In the genomic region with DNA sequence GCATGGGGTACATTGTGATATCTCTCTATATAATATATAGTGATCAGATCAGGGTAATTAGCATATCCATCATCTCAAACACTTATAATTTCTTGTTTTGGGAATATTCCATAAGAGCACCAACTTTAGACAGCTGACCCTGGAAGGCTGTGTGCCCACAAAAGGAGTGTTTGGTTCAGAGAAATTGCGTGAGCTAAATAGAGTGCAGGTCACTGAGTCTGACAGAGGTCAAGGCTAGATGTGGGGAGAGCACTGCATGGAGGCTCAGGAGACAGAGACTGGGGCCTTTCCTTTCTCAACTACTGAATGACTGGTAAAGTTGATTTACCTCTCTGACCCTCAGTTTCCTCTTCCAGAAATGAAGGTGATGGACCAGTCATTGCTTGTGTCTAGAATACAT, we compare ENCODE assay signal across 1 cellular context.
TF ChIP-seq lines count a peak whose summit lies in the region.

No MANE protein-coding gene starts in this region.

TF ChIP-seq in HepG2, 621 proteins besides CTCF, POLR2A, EP300 and RAD21 (continued from another document and continues in another):
- TF ChIP-seq SETDB1 (CRISPR knock-in tag; IDR thresholded peaks at IDR 0.05; ENCODE audit: borderline replicate concordance) (no peak), TBX2 (CRISPR knock-in tag; IDR thresholded peaks at IDR 0.05; ENCODE audit: borderline replicate concordance) (no peak), ZBTB8A (CRISPR knock-in tag; IDR thresholded peaks at IDR 0.05; ENCODE audit: borderline replicate concordance, low read depth) (no peak), KDM5A (IDR thresholded peaks at IDR 0.05; ENCODE audit: borderline replicate concordance, low read length) (no peak), ZSCAN29 (CRISPR knock-in tag; conservative IDR thresholded peaks at IDR 0.05) (no peak), RXRA (CRISPR knock-in tag; IDR thresholded peaks at IDR 0.05) (peak; percentile 23; the same call in 1 of the 2 replicates), RFXANK (CRISPR knock-in tag; IDR thresholded peaks at IDR 0.05) (no peak), SOX5 (CRISPR knock-in tag; IDR thresholded peaks at IDR 0.05; ENCODE audit: borderline replicate concordance) (no peak; the same call in 1 of the 2 replicates), ZBTB3 (CRISPR knock-in tag; IDR thresholded peaks at IDR 0.05; ENCODE audit: borderline replicate concordance, low read depth) (no peak), ZNF281 (CRISPR knock-in tag; IDR thresholded peaks at IDR 0.05; ENCODE audit: borderline replicate concordance) (no peak), SIN3B (IDR thresholded peaks at IDR 0.05; ENCODE audit: low read length) (no peak), ZBTB37 (CRISPR knock-in tag; IDR thresholded peaks at IDR 0.05) (no peak), FOXA1 (IDR thresholded peaks at IDR 0.05) (no peak), FOXA1 (CRISPR knock-in tag; IDR thresholded peaks at IDR 0.05) (no peak), ZNF496 (CRISPR knock-in tag; IDR thresholded peaks at IDR 0.05; ENCODE audit: insufficient replicate concordance) (no peak), ISL2 (CRISPR knock-in tag; IDR thresholded peaks at IDR 0.05) (peak; percentile 45; the same call in 1 of the 2 replicates), ZSCAN12 (CRISPR knock-in tag; IDR thresholded peaks at IDR 0.05) (no peak), FOXA3 (CRISPR knock-in tag; IDR thresholded peaks at IDR 0.05) (peak; percentile 42; the same call in 1 of the 2 replicates), ZNF878 (CRISPR knock-in tag; IDR thresholded peaks at IDR 0.05) (no peak), ZNF382 (CRISPR knock-in tag; IDR thresholded peaks at IDR 0.05; ENCODE audit: borderline replicate concordance) (no peak), SALL1 (CRISPR knock-in tag; IDR thresholded peaks at IDR 0.05) (peak; percentile 36; the same call in 1 of the 2 replicates), WIZ (CRISPR knock-in tag; IDR thresholded peaks at IDR 0.05) (no peak), AGO2 (optimal IDR thresholded peaks at IDR 0.05; ENCODE audit: low read depth, low read length) (no peak), SRY (CRISPR knock-in tag; IDR thresholded peaks at IDR 0.05) (no peak), ZBED4 (CRISPR knock-in tag; IDR thresholded peaks at IDR 0.05; ENCODE audit: borderline replicate concordance) (no peak), FOXM1 (CRISPR knock-in tag; IDR thresholded peaks at IDR 0.05) (no peak), NFAT5 (CRISPR knock-in tag; IDR thresholded peaks at IDR 0.05) (no peak), YEATS2 (CRISPR knock-in tag; IDR thresholded peaks at IDR 0.05; ENCODE audit: borderline replicate concordance) (no peak), SIN3A (IDR thresholded peaks at IDR 0.05; ENCODE audit: borderline replicate concordance, low read depth, low read length) (no peak), NCOA5 (CRISPR knock-in tag; IDR thresholded peaks at IDR 0.05) (no peak), ONECUT2 (CRISPR knock-in tag; IDR thresholded peaks at IDR 0.05) (no peak), NCOA2 (CRISPR knock-in tag; IDR thresholded peaks at IDR 0.05) (peak; percentile 69; the same call in 1 of the 2 replicates), ZNF777 (CRISPR knock-in tag; IDR thresholded peaks at IDR 0.05) (no peak), ZNF614 (CRISPR knock-in tag; IDR thresholded peaks at IDR 0.05; ENCODE audit: borderline replicate concordance) (0 out of 2 replicates have a peak, but pooled peaks have one; percentile 62)
- TF ChIP-seq, protein P1, sequence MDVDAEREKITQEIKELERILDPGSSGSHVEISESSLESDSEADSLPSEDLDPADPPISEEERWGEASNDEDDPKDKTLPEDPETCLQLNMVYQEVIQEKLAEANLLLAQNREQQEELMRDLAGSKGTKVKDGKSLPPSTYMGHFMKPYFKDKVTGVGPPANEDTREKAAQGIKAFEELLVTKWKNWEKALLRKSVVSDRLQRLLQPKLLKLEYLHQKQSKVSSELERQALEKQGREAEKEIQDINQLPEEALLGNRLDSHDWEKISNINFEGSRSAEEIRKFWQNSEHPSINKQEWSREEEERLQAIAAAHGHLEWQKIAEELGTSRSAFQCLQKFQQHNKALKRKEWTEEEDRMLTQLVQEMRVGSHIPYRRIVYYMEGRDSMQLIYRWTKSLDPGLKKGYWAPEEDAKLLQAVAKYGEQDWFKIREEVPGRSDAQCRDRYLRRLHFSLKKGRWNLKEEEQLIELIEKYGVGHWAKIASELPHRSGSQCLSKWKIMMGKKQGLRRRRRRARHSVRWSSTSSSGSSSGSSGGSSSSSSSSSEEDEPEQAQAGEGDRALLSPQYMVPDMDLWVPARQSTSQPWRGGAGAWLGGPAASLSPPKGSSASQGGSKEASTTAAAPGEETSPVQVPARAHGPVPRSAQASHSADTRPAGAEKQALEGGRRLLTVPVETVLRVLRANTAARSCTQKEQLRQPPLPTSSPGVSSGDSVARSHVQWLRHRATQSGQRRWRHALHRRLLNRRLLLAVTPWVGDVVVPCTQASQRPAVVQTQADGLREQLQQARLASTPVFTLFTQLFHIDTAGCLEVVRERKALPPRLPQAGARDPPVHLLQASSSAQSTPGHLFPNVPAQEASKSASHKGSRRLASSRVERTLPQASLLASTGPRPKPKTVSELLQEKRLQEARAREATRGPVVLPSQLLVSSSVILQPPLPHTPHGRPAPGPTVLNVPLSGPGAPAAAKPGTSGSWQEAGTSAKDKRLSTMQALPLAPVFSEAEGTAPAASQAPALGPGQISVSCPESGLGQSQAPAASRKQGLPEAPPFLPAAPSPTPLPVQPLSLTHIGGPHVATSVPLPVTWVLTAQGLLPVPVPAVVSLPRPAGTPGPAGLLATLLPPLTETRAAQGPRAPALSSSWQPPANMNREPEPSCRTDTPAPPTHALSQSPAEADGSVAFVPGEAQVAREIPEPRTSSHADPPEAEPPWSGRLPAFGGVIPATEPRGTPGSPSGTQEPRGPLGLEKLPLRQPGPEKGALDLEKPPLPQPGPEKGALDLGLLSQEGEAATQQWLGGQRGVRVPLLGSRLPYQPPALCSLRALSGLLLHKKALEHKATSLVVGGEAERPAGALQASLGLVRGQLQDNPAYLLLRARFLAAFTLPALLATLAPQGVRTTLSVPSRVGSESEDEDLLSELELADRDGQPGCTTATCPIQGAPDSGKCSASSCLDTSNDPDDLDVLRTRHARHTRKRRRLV (CRISPR knock-in tag; IDR thresholded peaks at IDR 0.05): no peak
- TF ChIP-seq, protein P2, sequence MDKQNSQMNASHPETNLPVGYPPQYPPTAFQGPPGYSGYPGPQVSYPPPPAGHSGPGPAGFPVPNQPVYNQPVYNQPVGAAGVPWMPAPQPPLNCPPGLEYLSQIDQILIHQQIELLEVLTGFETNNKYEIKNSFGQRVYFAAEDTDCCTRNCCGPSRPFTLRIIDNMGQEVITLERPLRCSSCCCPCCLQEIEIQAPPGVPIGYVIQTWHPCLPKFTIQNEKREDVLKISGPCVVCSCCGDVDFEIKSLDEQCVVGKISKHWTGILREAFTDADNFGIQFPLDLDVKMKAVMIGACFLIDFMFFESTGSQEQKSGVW (CRISPR knock-in tag; IDR thresholded peaks at IDR 0.05; ENCODE audit: borderline replicate concordance): no peak
- TF ChIP-seq, protein P3, sequence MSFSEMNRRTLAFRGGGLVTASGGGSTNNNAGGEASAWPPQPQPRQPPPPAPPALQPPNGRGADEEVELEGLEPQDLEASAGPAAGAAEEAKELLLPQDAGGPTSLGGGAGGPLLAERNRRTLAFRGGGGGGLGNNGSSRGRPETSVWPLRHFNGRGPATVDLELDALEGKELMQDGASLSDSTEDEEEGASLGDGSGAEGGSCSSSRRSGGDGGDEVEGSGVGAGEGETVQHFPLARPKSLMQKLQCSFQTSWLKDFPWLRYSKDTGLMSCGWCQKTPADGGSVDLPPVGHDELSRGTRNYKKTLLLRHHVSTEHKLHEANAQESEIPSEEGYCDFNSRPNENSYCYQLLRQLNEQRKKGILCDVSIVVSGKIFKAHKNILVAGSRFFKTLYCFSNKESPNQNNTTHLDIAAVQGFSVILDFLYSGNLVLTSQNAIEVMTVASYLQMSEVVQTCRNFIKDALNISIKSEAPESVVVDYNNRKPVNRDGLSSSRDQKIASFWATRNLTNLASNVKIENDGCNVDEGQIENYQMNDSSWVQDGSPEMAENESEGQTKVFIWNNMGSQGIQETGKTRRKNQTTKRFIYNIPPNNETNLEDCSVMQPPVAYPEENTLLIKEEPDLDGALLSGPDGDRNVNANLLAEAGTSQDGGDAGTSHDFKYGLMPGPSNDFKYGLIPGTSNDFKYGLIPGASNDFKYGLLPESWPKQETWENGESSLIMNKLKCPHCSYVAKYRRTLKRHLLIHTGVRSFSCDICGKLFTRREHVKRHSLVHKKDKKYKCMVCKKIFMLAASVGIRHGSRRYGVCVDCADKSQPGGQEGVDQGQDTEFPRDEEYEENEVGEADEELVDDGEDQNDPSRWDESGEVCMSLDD (CRISPR knock-in tag; IDR thresholded peaks at IDR 0.05; ENCODE audit: borderline replicate concordance): no peak
